In the genomic region with DNA sequence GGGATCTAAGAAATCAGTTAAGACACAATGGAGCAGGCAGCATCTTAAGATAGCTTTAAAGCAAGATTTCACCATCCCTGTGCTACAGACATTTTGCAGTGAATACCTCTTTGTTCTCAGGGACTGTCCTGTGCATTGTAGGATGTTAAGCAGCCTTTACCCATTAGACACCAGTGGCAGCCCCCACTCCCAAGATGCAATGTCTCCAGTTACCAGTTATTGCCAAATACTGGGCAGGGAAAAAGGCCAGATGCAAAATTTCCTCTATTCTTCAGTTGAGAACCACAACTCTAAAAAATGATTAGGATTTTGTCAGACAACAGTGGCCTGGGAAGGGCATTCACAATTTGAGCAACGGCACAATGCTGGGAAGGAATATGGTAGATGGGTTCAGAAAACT, we compare ENCODE assay signal across 2 cellular contexts.
TF ChIP-seq lines count a peak whose summit lies in the region.

No MANE protein-coding gene starts in this region.

TF ChIP-seq in SK-N-SH, 30 proteins besides CTCF, POLR2A, EP300 and RAD21:
- TF ChIP-seq, protein P1, sequence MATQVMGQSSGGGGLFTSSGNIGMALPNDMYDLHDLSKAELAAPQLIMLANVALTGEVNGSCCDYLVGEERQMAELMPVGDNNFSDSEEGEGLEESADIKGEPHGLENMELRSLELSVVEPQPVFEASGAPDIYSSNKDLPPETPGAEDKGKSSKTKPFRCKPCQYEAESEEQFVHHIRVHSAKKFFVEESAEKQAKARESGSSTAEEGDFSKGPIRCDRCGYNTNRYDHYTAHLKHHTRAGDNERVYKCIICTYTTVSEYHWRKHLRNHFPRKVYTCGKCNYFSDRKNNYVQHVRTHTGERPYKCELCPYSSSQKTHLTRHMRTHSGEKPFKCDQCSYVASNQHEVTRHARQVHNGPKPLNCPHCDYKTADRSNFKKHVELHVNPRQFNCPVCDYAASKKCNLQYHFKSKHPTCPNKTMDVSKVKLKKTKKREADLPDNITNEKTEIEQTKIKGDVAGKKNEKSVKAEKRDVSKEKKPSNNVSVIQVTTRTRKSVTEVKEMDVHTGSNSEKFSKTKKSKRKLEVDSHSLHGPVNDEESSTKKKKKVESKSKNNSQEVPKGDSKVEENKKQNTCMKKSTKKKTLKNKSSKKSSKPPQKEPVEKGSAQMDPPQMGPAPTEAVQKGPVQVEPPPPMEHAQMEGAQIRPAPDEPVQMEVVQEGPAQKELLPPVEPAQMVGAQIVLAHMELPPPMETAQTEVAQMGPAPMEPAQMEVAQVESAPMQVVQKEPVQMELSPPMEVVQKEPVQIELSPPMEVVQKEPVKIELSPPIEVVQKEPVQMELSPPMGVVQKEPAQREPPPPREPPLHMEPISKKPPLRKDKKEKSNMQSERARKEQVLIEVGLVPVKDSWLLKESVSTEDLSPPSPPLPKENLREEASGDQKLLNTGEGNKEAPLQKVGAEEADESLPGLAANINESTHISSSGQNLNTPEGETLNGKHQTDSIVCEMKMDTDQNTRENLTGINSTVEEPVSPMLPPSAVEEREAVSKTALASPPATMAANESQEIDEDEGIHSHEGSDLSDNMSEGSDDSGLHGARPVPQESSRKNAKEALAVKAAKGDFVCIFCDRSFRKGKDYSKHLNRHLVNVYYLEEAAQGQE (IDR thresholded peaks at IDR 0.05; ENCODE audit: low read depth, low read length), result no peak
- TF ChIP-seq JUND (IDR thresholded peaks at IDR 0.05) (no peak), YY1 (IDR thresholded peaks at IDR 0.05; ENCODE audit: low read depth) (no peak), TAF1 (IDR thresholded peaks at IDR 0.05; ENCODE audit: borderline replicate concordance, low read depth, low read length) (no peak), POLR2AphosphoS5 (IDR thresholded peaks at IDR 0.05; ENCODE audit: low read depth, low read length) (no peak), FOXM1 (IDR thresholded peaks at IDR 0.05; ENCODE audit: low read depth) (no peak)
- TF ChIP-seq, protein P2, sequence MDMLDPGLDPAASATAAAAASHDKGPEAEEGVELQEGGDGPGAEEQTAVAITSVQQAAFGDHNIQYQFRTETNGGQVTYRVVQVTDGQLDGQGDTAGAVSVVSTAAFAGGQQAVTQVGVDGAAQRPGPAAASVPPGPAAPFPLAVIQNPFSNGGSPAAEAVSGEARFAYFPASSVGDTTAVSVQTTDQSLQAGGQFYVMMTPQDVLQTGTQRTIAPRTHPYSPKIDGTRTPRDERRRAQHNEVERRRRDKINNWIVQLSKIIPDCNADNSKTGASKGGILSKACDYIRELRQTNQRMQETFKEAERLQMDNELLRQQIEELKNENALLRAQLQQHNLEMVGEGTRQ (IDR thresholded peaks at IDR 0.05; ENCODE audit: borderline replicate concordance, low read depth, low read length), result no peak
- TF ChIP-seq, protein P3, sequence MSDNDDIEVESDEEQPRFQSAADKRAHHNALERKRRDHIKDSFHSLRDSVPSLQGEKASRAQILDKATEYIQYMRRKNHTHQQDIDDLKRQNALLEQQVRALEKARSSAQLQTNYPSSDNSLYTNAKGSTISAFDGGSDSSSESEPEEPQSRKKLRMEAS (IDR thresholded peaks at IDR 0.05; ENCODE audit: low read depth), result no peak

TF ChIP-seq in SK-N-SH treated with all-trans-retinoic acid at 6 μM for 48 hours, 23 proteins besides CTCF, POLR2A, EP300 and RAD21:
- TF ChIP-seq TOX (CRISPR knock-in tag; IDR thresholded peaks at IDR 0.05; ENCODE audit: borderline replicate concordance), result no peak
- TF ChIP-seq, protein P4, sequence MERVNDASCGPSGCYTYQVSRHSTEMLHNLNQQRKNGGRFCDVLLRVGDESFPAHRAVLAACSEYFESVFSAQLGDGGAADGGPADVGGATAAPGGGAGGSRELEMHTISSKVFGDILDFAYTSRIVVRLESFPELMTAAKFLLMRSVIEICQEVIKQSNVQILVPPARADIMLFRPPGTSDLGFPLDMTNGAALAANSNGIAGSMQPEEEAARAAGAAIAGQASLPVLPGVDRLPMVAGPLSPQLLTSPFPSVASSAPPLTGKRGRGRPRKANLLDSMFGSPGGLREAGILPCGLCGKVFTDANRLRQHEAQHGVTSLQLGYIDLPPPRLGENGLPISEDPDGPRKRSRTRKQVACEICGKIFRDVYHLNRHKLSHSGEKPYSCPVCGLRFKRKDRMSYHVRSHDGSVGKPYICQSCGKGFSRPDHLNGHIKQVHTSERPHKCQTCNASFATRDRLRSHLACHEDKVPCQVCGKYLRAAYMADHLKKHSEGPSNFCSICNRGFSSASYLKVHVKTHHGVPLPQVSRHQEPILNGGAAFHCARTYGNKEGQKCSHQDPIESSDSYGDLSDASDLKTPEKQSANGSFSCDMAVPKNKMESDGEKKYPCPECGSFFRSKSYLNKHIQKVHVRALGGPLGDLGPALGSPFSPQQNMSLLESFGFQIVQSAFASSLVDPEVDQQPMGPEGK (CRISPR knock-in tag; IDR thresholded peaks at IDR 0.05; ENCODE audit: borderline replicate concordance), result no peak
- TF ChIP-seq CSDC2 (CRISPR knock-in tag; IDR thresholded peaks at IDR 0.05), result no peak
- no peak for TF ChIP-seq ARNTL (CRISPR knock-in tag; IDR thresholded peaks at IDR 0.05; ENCODE audit: borderline replicate concordance, low read depth)
- no peak for TF ChIP-seq BACH2 (CRISPR knock-in tag; IDR thresholded peaks at IDR 0.05; ENCODE audit: borderline replicate concordance)
- TF ChIP-seq PPARA (CRISPR knock-in tag; IDR thresholded peaks at IDR 0.05; ENCODE audit: borderline replicate concordance), result no peak
- no peak for TF ChIP-seq ZFP3 (CRISPR knock-in tag; IDR thresholded peaks at IDR 0.05)
- TF ChIP-seq ZNF70 (CRISPR knock-in tag; IDR thresholded peaks at IDR 0.05), result no peak
- no peak for TF ChIP-seq RARB (CRISPR knock-in tag; IDR thresholded peaks at IDR 0.05)
- TF ChIP-seq, protein P5, sequence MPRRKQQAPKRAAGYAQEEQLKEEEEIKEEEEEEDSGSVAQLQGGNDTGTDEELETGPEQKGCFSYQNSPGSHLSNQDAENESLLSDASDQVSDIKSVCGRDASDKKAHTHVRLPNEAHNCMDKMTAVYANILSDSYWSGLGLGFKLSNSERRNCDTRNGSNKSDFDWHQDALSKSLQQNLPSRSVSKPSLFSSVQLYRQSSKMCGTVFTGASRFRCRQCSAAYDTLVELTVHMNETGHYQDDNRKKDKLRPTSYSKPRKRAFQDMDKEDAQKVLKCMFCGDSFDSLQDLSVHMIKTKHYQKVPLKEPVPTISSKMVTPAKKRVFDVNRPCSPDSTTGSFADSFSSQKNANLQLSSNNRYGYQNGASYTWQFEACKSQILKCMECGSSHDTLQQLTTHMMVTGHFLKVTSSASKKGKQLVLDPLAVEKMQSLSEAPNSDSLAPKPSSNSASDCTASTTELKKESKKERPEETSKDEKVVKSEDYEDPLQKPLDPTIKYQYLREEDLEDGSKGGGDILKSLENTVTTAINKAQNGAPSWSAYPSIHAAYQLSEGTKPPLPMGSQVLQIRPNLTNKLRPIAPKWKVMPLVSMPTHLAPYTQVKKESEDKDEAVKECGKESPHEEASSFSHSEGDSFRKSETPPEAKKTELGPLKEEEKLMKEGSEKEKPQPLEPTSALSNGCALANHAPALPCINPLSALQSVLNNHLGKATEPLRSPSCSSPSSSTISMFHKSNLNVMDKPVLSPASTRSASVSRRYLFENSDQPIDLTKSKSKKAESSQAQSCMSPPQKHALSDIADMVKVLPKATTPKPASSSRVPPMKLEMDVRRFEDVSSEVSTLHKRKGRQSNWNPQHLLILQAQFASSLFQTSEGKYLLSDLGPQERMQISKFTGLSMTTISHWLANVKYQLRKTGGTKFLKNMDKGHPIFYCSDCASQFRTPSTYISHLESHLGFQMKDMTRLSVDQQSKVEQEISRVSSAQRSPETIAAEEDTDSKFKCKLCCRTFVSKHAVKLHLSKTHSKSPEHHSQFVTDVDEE (CRISPR knock-in tag; IDR thresholded peaks at IDR 0.05), result no peak
- no peak for TF ChIP-seq ZFP30 (CRISPR knock-in tag; IDR thresholded peaks at IDR 0.05)
- no peak for TF ChIP-seq ZNF565 (CRISPR knock-in tag; conservative IDR thresholded peaks at IDR 0.05; ENCODE audit: low read depth)
- TF ChIP-seq, protein P6, sequence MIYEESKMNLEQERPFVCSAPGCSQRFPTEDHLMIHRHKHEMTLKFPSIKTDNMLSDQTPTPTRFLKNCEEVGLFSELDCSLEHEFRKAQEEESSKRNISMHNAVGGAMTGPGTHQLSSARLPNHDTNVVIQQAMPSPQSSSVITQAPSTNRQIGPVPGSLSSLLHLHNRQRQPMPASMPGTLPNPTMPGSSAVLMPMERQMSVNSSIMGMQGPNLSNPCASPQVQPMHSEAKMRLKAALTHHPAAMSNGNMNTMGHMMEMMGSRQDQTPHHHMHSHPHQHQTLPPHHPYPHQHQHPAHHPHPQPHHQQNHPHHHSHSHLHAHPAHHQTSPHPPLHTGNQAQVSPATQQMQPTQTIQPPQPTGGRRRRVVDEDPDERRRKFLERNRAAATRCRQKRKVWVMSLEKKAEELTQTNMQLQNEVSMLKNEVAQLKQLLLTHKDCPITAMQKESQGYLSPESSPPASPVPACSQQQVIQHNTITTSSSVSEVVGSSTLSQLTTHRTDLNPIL (CRISPR knock-in tag; IDR thresholded peaks at IDR 0.05; ENCODE audit: low read depth), result no peak
- TF ChIP-seq, protein P7, sequence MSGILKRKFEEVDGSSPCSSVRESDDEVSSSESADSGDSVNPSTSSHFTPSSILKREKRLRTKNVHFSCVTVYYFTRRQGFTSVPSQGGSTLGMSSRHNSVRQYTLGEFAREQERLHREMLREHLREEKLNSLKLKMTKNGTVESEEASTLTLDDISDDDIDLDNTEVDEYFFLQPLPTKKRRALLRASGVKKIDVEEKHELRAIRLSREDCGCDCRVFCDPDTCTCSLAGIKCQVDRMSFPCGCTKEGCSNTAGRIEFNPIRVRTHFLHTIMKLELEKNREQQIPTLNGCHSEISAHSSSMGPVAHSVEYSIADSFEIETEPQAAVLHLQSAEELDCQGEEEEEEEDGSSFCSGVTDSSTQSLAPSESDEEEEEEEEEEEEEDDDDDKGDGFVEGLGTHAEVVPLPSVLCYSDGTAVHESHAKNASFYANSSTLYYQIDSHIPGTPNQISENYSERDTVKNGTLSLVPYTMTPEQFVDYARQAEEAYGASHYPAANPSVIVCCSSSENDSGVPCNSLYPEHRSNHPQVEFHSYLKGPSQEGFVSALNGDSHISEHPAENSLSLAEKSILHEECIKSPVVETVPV (CRISPR knock-in tag; IDR thresholded peaks at IDR 0.05), result no peak
- TF ChIP-seq ZNF8 (CRISPR knock-in tag; IDR thresholded peaks at IDR 0.05), result no peak
- TF ChIP-seq GLIS3 (CRISPR knock-in tag; IDR thresholded peaks at IDR 0.05), result no peak
- TF ChIP-seq, protein P8, sequence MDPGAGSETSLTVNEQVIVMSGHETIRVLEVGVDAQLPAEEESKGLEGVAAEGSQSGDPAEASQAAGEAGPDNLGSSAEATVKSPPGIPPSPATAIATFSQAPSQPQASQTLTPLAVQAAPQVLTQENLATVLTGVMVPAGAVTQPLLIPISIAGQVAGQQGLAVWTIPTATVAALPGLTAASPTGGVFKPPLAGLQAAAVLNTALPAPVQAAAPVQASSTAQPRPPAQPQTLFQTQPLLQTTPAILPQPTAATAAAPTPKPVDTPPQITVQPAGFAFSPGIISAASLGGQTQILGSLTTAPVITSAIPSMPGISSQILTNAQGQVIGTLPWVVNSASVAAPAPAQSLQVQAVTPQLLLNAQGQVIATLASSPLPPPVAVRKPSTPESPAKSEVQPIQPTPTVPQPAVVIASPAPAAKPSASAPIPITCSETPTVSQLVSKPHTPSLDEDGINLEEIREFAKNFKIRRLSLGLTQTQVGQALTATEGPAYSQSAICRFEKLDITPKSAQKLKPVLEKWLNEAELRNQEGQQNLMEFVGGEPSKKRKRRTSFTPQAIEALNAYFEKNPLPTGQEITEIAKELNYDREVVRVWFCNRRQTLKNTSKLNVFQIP (CRISPR knock-in tag; IDR thresholded peaks at IDR 0.05; ENCODE audit: borderline replicate concordance, low read depth), result no peak
- no peak for TF ChIP-seq ISL1 (CRISPR knock-in tag; IDR thresholded peaks at IDR 0.05)
- no peak for TF ChIP-seq TCF4 (CRISPR knock-in tag; IDR thresholded peaks at IDR 0.05; ENCODE audit: borderline replicate concordance)
